ENCODE assay signal across 19 cellular contexts in the genomic region with DNA sequence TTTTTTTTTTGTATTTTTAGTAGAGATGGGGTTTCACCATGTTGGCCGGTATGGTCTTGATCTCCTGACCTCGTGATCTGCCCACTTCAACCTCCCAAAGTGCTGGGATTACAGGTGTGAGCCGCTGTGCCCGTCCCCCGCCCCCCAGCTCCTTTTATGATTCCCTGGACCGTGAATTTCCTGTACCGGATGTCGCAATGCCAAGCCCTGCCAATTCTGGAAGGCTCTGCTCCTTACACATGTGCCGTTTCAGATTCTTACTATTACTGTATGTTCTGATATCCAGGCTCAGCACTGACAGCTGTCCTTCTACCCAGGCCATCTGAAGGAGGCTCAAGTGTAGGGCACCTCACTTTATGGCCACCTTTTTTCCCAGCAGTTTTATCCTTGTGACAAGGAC.
DNase-seq lines count a peak whose midpoint lies in the region; ATAC-seq and TF ChIP-seq lines count a peak whose summit lies in the region.
"Had no signal": no experiment of that assay in that cellular context is flagged by ENCODE, and none has a peak within 500 bp of the region (broad histone marks: within the 10 kb centered on the region; RNA-seq: fewer than 3 reads in every experiment).

No MANE protein-coding gene starts in this region.

- no peak overlapping the region for H3K9ac ChIP-seq in HCT116 (ENCODE audit: low read length)
- H3K9ac ChIP-seq in colonic mucosa (ENCODE audit: low read depth in 2 of 2, low read length in 2 of 2): no peak overlapping the region
- no peak overlapping the region for H3K9ac ChIP-seq in trophoblast cell (ENCODE audit: low read length)

- TF ChIP-seq POLR2A in breast epithelium (IDR thresholded peaks at IDR 0.05) (no peak), HCT116 (IDR thresholded peaks at IDR 0.05; ENCODE audit: borderline replicate concordance, extremely low read depth, insufficient read depth, insufficient read length) (no peak)

- CTCF ChIA-PET in MCF 10A (lab: Yijun Ruan, JAX) (interaction anchor here (0.5 to 0.7 kb wide), 4 partner anchors 36 to 1430 kb away, joined by 3 to 10 read pairs (median 4); no protein-coding TSS in a partner anchor), HCT116 (lab: Charles Lee) (interaction anchor here (0.9 to 1.5 kb wide), 2 partner anchors 11 to 62 kb away, joined by 3 read pairs; no protein-coding TSS in a partner anchor)

- no peak overlapping the region for H2BK120ac ChIP-seq in trophoblast cell (ENCODE audit: insufficient read depth, low read length, poor library complexity)

- H4K91ac ChIP-seq in trophoblast cell (ENCODE audit: low read depth, low read length): no peak overlapping the region

- DNase-seq in MCF 10A (ENCODE audit: unreplicated experiment) (peak; percentile 71), breast epithelium (ENCODE audit: low spot score in 2 of 2) (no peak), HCT116 (ENCODE audit: low read depth, low spot score) (no peak), colonic mucosa (peak; percentile 20), trophoblast cell (no peak), progenitor cell of endocrine pancreas (ENCODE audit: low spot score, unreplicated experiment) (no peak), HK-2 (ENCODE audit: unreplicated experiment) (no peak)
- DNase-seq: DMS53, GDM1, NCI-H1105 treated with DMSO at 0.1 percent for 48 hours, NCI-H1694 treated with DMSO at 0.1 percent for 48 hours, NCI-H2081 treated with DMSO at 0.1 percent for 48 hours, NCI-H2171 treated with DMSO at 0.1 percent for 48 hours, NCI-H69 had no signal

- H3K9me2 ChIP-seq in HCT116 (ENCODE audit: insufficient read depth): no peaks in the 10 kb centered on the region

- H3K27me3 Mint-ChIP-seq in MCF 10A (ENCODE audit: insufficient read depth, unreplicated experiment) (no peaks in the 10 kb centered on the region), progenitor cell of endocrine pancreas (no peaks in the 10 kb centered on the region)

- H4K20me1 ChIP-seq in HCT116 (ENCODE audit: insufficient read depth): no peaks in the 10 kb centered on the region

- no peak overlapping the region for H3K14ac ChIP-seq in trophoblast cell (ENCODE audit: low read length)

- H2AK5ac ChIP-seq in trophoblast cell (ENCODE audit: low read length): no peak overlapping the region

- RAD21 ChIA-PET in HCT116 (lab: Charles Lee; ENCODE audit: low non-redundant PET in 1 of 2, low total read pairs in 2 of 2, uncharacterized antibody in 2 of 2, unreplicated experiment in 2 of 2): no interaction called here

- peaks cover 32% of the 10 kb centered on the region for H3K4me1 Mint-ChIP-seq in MCF 10A (ENCODE audit: insufficient read depth, unreplicated experiment)
- peaks cover 29% of the 10 kb centered on the region for H3K4me1 Mint-ChIP-seq in progenitor cell of endocrine pancreas (ENCODE audit: low read depth)
- H3K4me1 Mint-ChIP-seq: CD14-positive monocyte, IgD-negative memory B cell had no signal

- no peak for TF ChIP-seq CTCF in MCF 10A (IDR thresholded peaks at IDR 0.05; ENCODE audit: unreplicated experiment)
- no peak for TF ChIP-seq CTCF in breast epithelium (IDR thresholded peaks at IDR 0.05)
- no peak for TF ChIP-seq CTCF in HCT116 (IDR thresholded peaks at IDR 0.05 in 2 of 3, conservative IDR thresholded peaks at IDR 0.05 in 1 of 3; ENCODE audit: borderline replicate concordance in 1 of 3, insufficient read depth in 1 of 3, low read depth in 2 of 3, low read length in 2 of 3)
- TF ChIP-seq CTCF in colonic mucosa (IDR thresholded peaks at IDR 0.05): no peak
- no peak for TF ChIP-seq CTCF in progenitor cell of endocrine pancreas (IDR thresholded peaks at IDR 0.05; ENCODE audit: unreplicated experiment)

- WGBS in trophoblast cell (ENCODE audit: extremely low coverage, insufficient coverage, insufficient read length): no CpG with 5 or more reads among the region's 9 CpGs

- no peak overlapping the region for H3K4ac ChIP-seq in trophoblast cell (ENCODE audit: low read depth, low read length)

- no peaks in the 10 kb centered on the region for H3K36me3 Mint-ChIP-seq in MCF 10A (ENCODE audit: insufficient read depth, unreplicated experiment)
- H3K36me3 Mint-ChIP-seq in progenitor cell of endocrine pancreas (ENCODE audit: insufficient read depth): no peaks in the 10 kb centered on the region
- H3K36me3 Mint-ChIP-seq: CD14-positive monocyte, IgD-negative memory B cell had no signal

- H3K27me3 ChIP-seq in breast epithelium (no peaks in the 10 kb centered on the region), HCT116 (ENCODE audit: insufficient read depth, low read length) (no peaks in the 10 kb centered on the region), colonic mucosa (no peaks in the 10 kb centered on the region), trophoblast cell (ENCODE audit: insufficient read depth, low read length) (no peaks in the 10 kb centered on the region)

- H3K27ac ChIP-seq in breast epithelium (no peak overlapping the region), HCT116 (ENCODE audit: low read depth, low read length) (no peak overlapping the region), colonic mucosa (no peak overlapping the region), trophoblast cell (ENCODE audit: low read depth, low read length) (no peak overlapping the region)

- ATAC-seq in HCT116 (peak; percentile 11; the same call in 1 of the 2 replicates), HG03108 (IDR thresholded peaks at IDR 0.05; ENCODE audit: unreplicated experiment) (no peak)
- ATAC-seq: Panc1, SK-N-SH treated with all-trans-retinoic acid at 6 μM for 48 hours had no signal

- BruUV-seq in MCF 10A (replicated peaks; lab: Mats Ljungman, UMichigan) (no TSS peak), HCT116 (replicated peaks; lab: Mats Ljungman, UMichigan) (no TSS peak)

- no peak overlapping the region for H2BK5ac ChIP-seq in trophoblast cell (ENCODE audit: low read depth, low read length, poor library complexity)

- H3K79me2 ChIP-seq in HCT116 (ENCODE audit: insufficient read depth, low read length) (no peaks in the 10 kb centered on the region), trophoblast cell (ENCODE audit: control insufficient read depth, insufficient read depth, low read length, poor library complexity) (no peaks in the 10 kb centered on the region)

- H3K9me3 ChIP-seq in breast epithelium: no peaks in the 10 kb centered on the region
- H3K9me3 ChIP-seq in HCT116 (ENCODE audit: control insufficient read depth in 1 of 2, insufficient read depth in 1 of 2, low read depth in 1 of 2, low read length in 2 of 2): no peaks in the 10 kb centered on the region
- no peaks in the 10 kb centered on the region for H3K9me3 ChIP-seq in colonic mucosa
- H3K9me3 ChIP-seq in trophoblast cell (ENCODE audit: insufficient read depth, low read depth, low read length): no peaks in the 10 kb centered on the region

- no peak overlapping the region for H3K4me3 ChIP-seq in breast epithelium
- no peak overlapping the region for H3K4me3 ChIP-seq in HCT116 (replicated peaks in 1 of 2; ENCODE audit: low read depth in 1 of 2, low read length in 2 of 2)
- H3K4me3 ChIP-seq in colonic mucosa: no peak overlapping the region
- H3K4me3 ChIP-seq in trophoblast cell (ENCODE audit: low read depth, low read length): no peak overlapping the region

- H3K4me3 Mint-ChIP-seq in MCF 10A (ENCODE audit: unreplicated experiment) (no peak overlapping the region), progenitor cell of endocrine pancreas (ENCODE audit: low read depth) (no peak overlapping the region)
- H3K4me3 Mint-ChIP-seq: CD14-positive monocyte, IgD-negative memory B cell had no signal

- H3K23ac ChIP-seq in trophoblast cell (ENCODE audit: low read length): no peak overlapping the region

- H3K9me3 Mint-ChIP-seq in MCF 10A (ENCODE audit: unreplicated experiment) (peaks cover 8% of the 10 kb centered on the region), progenitor cell of endocrine pancreas (ENCODE audit: low read depth) (no peaks in the 10 kb centered on the region)

- no peaks in the 10 kb centered on the region for H3K79me1 ChIP-seq in trophoblast cell (ENCODE audit: low read length)

- intact Hi-C loops in MCF 10A (cut with micrococcal nuclease) (no loop called here), breast epithelium (cut with DNase I; ENCODE audit: low total_unique reads) (no loop called here), HCT116 (cut with micrococcal nuclease) (no loop called here), colonic mucosa (cut with DNase I) (no loop called here)

- H3K27ac Mint-ChIP-seq in MCF 10A (ENCODE audit: low read depth, unreplicated experiment) (no peak overlapping the region), progenitor cell of endocrine pancreas (no peak overlapping the region)
- H3K27ac Mint-ChIP-seq: CD14-positive monocyte, IgD-negative memory B cell had no signal

- no peak overlapping the region for H3K18ac ChIP-seq in trophoblast cell (ENCODE audit: low read length)

- no peaks in the 10 kb centered on the region for H3K4me1 ChIP-seq in breast epithelium
- H3K4me1 ChIP-seq in HCT116 (ENCODE audit: control insufficient read depth in 1 of 2, insufficient read depth in 2 of 2, low read length in 2 of 2): peaks cover 3 to 7% of the 10 kb centered on the region in 2 experiments; a peak in 1 of 4 replicates
- no peaks in the 10 kb centered on the region for H3K4me1 ChIP-seq in colonic mucosa
- H3K4me1 ChIP-seq in trophoblast cell (ENCODE audit: control insufficient read depth in 1 of 2, insufficient read depth in 2 of 2, low read length in 2 of 2): peaks cover 0 to 2% of the 10 kb centered on the region in 2 experiments

- TF ChIP-seq RAD21 in HCT116 (IDR thresholded peaks at IDR 0.05; ENCODE audit: low read depth): no peak

- H3K36me3 ChIP-seq in breast epithelium (no peaks in the 10 kb centered on the region), HCT116 (ENCODE audit: control insufficient read depth in 1 of 2, insufficient read depth in 2 of 2, low read length in 2 of 2) (no peaks in the 10 kb centered on the region), colonic mucosa (no peaks in the 10 kb centered on the region), trophoblast cell (ENCODE audit: control insufficient read depth in 1 of 2, insufficient read depth in 2 of 2, low read length in 2 of 2) (no peaks in the 10 kb centered on the region)

- H2BK12ac ChIP-seq in trophoblast cell (ENCODE audit: low read length): peak overlapping the region; percentile 34

- H4K8ac ChIP-seq in trophoblast cell (ENCODE audit: low read depth, low read length): no peak overlapping the region

- no peak overlapping the region for H4K12ac ChIP-seq in trophoblast cell (ENCODE audit: low read depth, low read length)

- H3K4me2 ChIP-seq in HCT116 (ENCODE audit: low read length) (no peak overlapping the region), trophoblast cell (ENCODE audit: low read length) (no peak overlapping the region)

- POLR2A ChIA-PET in MCF 10A (lab: Yijun Ruan, JAX) (interaction anchor here (0.6 kb wide), 1 partner anchor 226 kb away, joined by 3 read pairs; no protein-coding TSS in a partner anchor), HCT116 (lab: Charles Lee) (no interaction called here)

- no peak overlapping the region for H2AFZ ChIP-seq in HCT116 (ENCODE audit: low read depth, low read length, poor library complexity, severe bottlenecking)
- H2AFZ ChIP-seq in trophoblast cell (ENCODE audit: insufficient read depth, low read length, poor library complexity): no peak overlapping the region

TF ChIP-seq in HCT116, 20 proteins besides CTCF, POLR2A, EP300 and RAD21:
- TF ChIP-seq EGR1 (IDR thresholded peaks at IDR 0.05; ENCODE audit: low read depth) (no peak), CEBPB (IDR thresholded peaks at IDR 0.05; ENCODE audit: low read depth) (peak; percentile 16; the same call in 1 of the 2 replicates)

Comparison
In these comparisons a context has a peak if more than half of its experiments do, and no peak if none do; other contexts are left out.
1. DNase-seq: peak in MCF 10A (single experiment) and colonic mucosa (single experiment); none in breast epithelium (0 of 2), HCT116 (single experiment), trophoblast cell (0 of 2), progenitor cell of endocrine pancreas (single experiment) and HK-2 (single experiment).